Comparison of ENCODE assay signal across 11 cellular contexts in the genomic region with DNA sequence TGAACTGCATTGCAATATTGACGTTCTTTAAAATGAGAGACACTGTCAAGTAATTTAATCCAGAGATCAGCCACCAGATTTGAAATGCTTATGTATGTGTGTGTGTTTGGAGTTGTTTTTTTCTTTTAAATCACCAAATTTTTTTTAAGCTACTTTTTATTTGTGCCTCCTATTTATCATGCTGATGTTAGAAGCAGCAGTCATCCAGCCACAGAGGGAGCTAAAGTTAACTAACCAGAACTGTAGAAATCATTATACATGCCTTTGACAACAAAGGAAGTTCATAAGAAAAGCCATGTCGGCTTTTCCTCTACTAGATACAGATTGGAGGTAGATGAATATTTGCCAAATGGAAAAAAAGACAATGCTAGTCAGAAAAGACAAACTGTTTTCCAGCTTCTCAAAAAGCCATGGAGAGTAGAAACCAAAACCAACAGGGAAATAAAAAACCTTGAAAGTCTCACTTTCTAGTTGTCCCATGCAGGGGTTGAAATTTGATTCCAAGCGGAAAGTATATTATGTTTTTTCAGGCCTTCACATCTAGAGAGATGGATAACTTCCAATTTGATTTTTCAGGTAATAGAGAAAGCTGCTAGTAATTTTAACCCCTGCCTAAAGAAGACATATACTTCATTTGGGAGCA. TPM values are rescaled to one million over a fixed set of nuclear protein-coding genes. Genes with fewer than 3 reads are reported as not detected.
DNase-seq lines count a peak whose midpoint lies in the region; ATAC-seq and TF ChIP-seq lines count a peak whose summit lies in the region.
"Had no signal": no experiment of that assay in that cellular context is flagged by ENCODE, and none has a peak within 500 bp of the region (broad histone marks: within the 10 kb centered on the region; RNA-seq: fewer than 3 reads in every experiment).

No MANE protein-coding gene starts in this region.

- no peaks in the 10 kb centered on the region for H3K9me3 Mint-ChIP-seq in CD8-positive, alpha-beta memory T cell

- H3K4me3 ChIP-seq in CD8-positive, alpha-beta memory T cell (ENCODE audit: low read length): no peak overlapping the region
- H3K4me3 ChIP-seq in PC-9 (no peak overlapping the region), kidney epithelial cell (ENCODE audit: low read depth, low read length) (no peak overlapping the region)

- intact Hi-C loops in PC-9 (cut with micrococcal nuclease; ENCODE audit: unreplicated experiment): no loop called here

- no peak for TF ChIP-seq CTCF in PC-9 (conservative IDR thresholded peaks at IDR 0.05)
- peak; percentile 15 for TF ChIP-seq CTCF in kidney epithelial cell (IDR thresholded peaks at IDR 0.05; ENCODE audit: insufficient read depth, low read length, poor library complexity, severe bottlenecking)

- H3K79me2 ChIP-seq in PC-9 (ENCODE audit: low read depth): peaks cover 64% of the 10 kb centered on the region

- CTCF ChIA-PET in CD8-positive, alpha-beta memory T cell (lab: Charles Lee): interaction anchor here (1.1 to 6.4 kb wide), 4 partner anchors 11 to 37 kb away, joined by 3 to 53 read pairs (median 8); no protein-coding TSS in a partner anchor
- CTCF ChIA-PET in PC-9 (lab: Charles Lee): interaction anchor here (0.6 to 1.2 kb wide), 4 partner anchors 10 to 526 kb away, joined by 3 to 13 read pairs (median 3); no protein-coding TSS in a partner anchor

- H3K27me3 ChIP-seq in CD8-positive, alpha-beta memory T cell (ENCODE audit: insufficient read depth, low read length, poor library complexity, severe bottlenecking): no peaks in the 10 kb centered on the region
- no peaks in the 10 kb centered on the region for H3K27me3 ChIP-seq in PC-9 (ENCODE audit: insufficient read depth, low read depth)
- peaks cover under 1% of the 10 kb centered on the region for H3K27me3 ChIP-seq in kidney epithelial cell (ENCODE audit: control insufficient read depth, insufficient read depth, low read length)

- POLR2A ChIA-PET in CD8-positive, alpha-beta memory T cell (lab: Charles Lee): interaction anchor here (0.6 to 0.8 kb wide), 3 partner anchors 9 to 27 kb away, joined by 3 to 4 read pairs (median 3); no protein-coding TSS in a partner anchor
- POLR2A ChIA-PET in PC-9 (lab: Charles Lee; ENCODE audit: unreplicated experiment): interaction anchor here (0.6 kb wide), 1 partner anchor 13 kb away, joined by 3 read pairs; no protein-coding TSS in a partner anchor

- no peaks in the 10 kb centered on the region for H3K36me3 ChIP-seq in CD8-positive, alpha-beta memory T cell (ENCODE audit: insufficient read depth, low read length)
- H3K36me3 ChIP-seq in PC-9 (ENCODE audit: low read depth): no peaks in the 10 kb centered on the region
- H3K36me3 ChIP-seq in kidney epithelial cell (ENCODE audit: control insufficient read depth, insufficient read depth, low read length): no peaks in the 10 kb centered on the region

- peaks cover 0 to 7% (median 0%) of the 10 kb centered on the region in 3 donors for H3K36me3 Mint-ChIP-seq in CD8-positive, alpha-beta memory T cell

- peak overlapping the region in 4 of 7 donors; percentile 0 to 20 (median 12) for H3K4me3 Mint-ChIP-seq in CD8-positive, alpha-beta memory T cell

- BruUV-seq in PC-9 (replicated peaks; lab: Mats Ljungman, UMichigan): no TSS peak

- peaks cover 16% of the 10 kb centered on the region for H3F3A ChIP-seq in PC-9 (ENCODE audit: insufficient read depth, low read depth)

- no peak for DNase-seq in CD8-positive, alpha-beta memory T cell
- DNase-seq in H4 (ENCODE audit: low spot score) (peak; percentile 29), PC-9 (no peak), kidney epithelial cell (ENCODE audit: low read depth) (no peak), NCI-H2227 treated with DMSO at 0.1 percent for 48 hours (lab: John Stamatoyannopoulos, UW) (no peak), NCI-H69 (lab: John Stamatoyannopoulos, UW) (no peak), mucosa of gallbladder (ENCODE audit: low spot score) (no peak)
- DNase-seq: activated effector memory CD4-positive, alpha-beta T cell treated with Interleukin-2 at 50 U/mL for 16 hours; caudate nucleus; NCI-H2107 had no signal

- peaks cover 32% of the 10 kb centered on the region for H4K20me1 ChIP-seq in PC-9 (ENCODE audit: insufficient read depth)

- peak overlapping the region in 3 of 8 donors; percentile 8 to 90 (median 18) for H3K27ac Mint-ChIP-seq in CD8-positive, alpha-beta memory T cell

- H3K4me1 Mint-ChIP-seq in CD8-positive, alpha-beta memory T cell: peaks cover 49 to 77% (median 65%) of the 10 kb centered on the region in 3 donors

- H3K27me3 Mint-ChIP-seq in CD8-positive, alpha-beta memory T cell: no peaks in the 10 kb centered on the region

- H3K9me2 ChIP-seq in PC-9 (ENCODE audit: insufficient read depth): 0 out of 2 replicates have a peak, but pooled peaks cover 3% of the 10 kb centered on the region

- no peak for ATAC-seq in GM21717 (IDR thresholded peaks at IDR 0.05; ENCODE audit: unreplicated experiment)

- H3K27ac ChIP-seq in CD8-positive, alpha-beta memory T cell (ENCODE audit: low read depth, low read length): no peak overlapping the region
- H3K27ac ChIP-seq in PC-9: no peak overlapping the region

- no peak overlapping the region for H2AFZ ChIP-seq in PC-9

- 0 out of 2 replicates have a peak overlapping the region, but pooled peaks have one; percentile 12 for H3K4me2 ChIP-seq in PC-9

- no peaks in the 10 kb centered on the region for H3K9me3 ChIP-seq in CD8-positive, alpha-beta memory T cell (ENCODE audit: low read length)
- no peaks in the 10 kb centered on the region for H3K9me3 ChIP-seq in PC-9 (ENCODE audit: insufficient read depth, low read depth)

- H3K4me1 ChIP-seq in CD8-positive, alpha-beta memory T cell (ENCODE audit: insufficient read depth, low read length): peaks cover 41% of the 10 kb centered on the region
- peaks cover 27% of the 10 kb centered on the region for H3K4me1 ChIP-seq in PC-9 (replicated peaks; ENCODE audit: insufficient read depth)

RNA-seq across cellular contexts. Expression of gene PURA, which starts 4.5 kb away (rescaled TPM):
- 10 to 100 TPM; 14.8 to 16.4 TPM for total RNA-seq in CD8-positive, alpha-beta memory T cell
- 4.8 TPM for polyA plus RNA-seq in CD8-positive, alpha-beta memory T cell
- 4.0 and 5.6 TPM in 2 replicates for total RNA-seq in H4 (2014; rRNA removed; shearing (Covaris generic))
- total RNA-seq in PC-9 (2021): 13.6 and 17.9 TPM in 2 replicates
- 6.0 and 7.1 TPM in 2 replicates for total RNA-seq in kidney epithelial cell
- 39.4 TPM for total RNA-seq in mucosa of gallbladder

RNA-seq across cellular contexts. Expression of gene IGIP, which starts 7.3 kb away (rescaled TPM):
- total RNA-seq in CD8-positive, alpha-beta memory T cell: 1 to 10 TPM; 3.7 to 4.1 TPM
- polyA plus RNA-seq in CD8-positive, alpha-beta memory T cell: 0.29 TPM
- 1.9 and 2.1 TPM in 2 replicates for total RNA-seq in H4 (2014; rRNA removed; shearing (Covaris generic))
- total RNA-seq in PC-9 (2021) (6.2 and 7.5 TPM in 2 replicates), kidney epithelial cell (3.1 and 4.1 TPM in 2 replicates), mucosa of gallbladder (17.6 TPM)

RNA-seq across cellular contexts. Expression of gene CYSTM1, which starts 56.6 kb away (rescaled TPM):
- total RNA-seq in CD8-positive, alpha-beta memory T cell: 10 to 100 TPM; 13.9 to 17.3 TPM
- 11.1 TPM for polyA plus RNA-seq in CD8-positive, alpha-beta memory T cell
- total RNA-seq in H4 (2014; rRNA removed; shearing (Covaris generic)): 15.4 and 23.0 TPM in 2 replicates
- total RNA-seq in PC-9 (2021) (27.2 and 29.8 TPM in 2 replicates), kidney epithelial cell (125 and 176 TPM in 2 replicates), mucosa of gallbladder (382 TPM)
